Comparison of ENCODE assay signal across 30 cellular contexts in genomic region chr4:176210101-176210500, GRCh38. TPM values are rescaled to one million over a fixed set of nuclear protein-coding genes. Genes with fewer than 3 reads are reported as not detected.
"Had no signal": no experiment of that assay in that cellular context is flagged by ENCODE, and none has a peak within 500 bp of the region (broad histone marks: within the 10 kb centered on the region; RNA-seq: fewer than 3 reads in every experiment).

No MANE protein-coding gene starts in this region.

- H3K27ac ChIP-seq: ascending aorta, body of pancreas, RWPE1, SJCRH30 had no signal

- H3K4me3 Mint-ChIP-seq: activated CD8-positive, alpha-beta memory T cell treated with anti-CD3 and anti-CD28 coated beads, Interleukin-2, amount 10 ng/mL, durations not matched to agents 7 days and 5 days; activated naive CD8-positive, alpha-beta T cell treated with anti-CD3 and anti-CD28 coated beads, Interleukin-2, amount 50 U/mL, for 24 hours; activated T-cell treated with anti-CD3 and anti-CD28 coated beads, Interleukin-2, amount 50 U/mL, for 24 hours; T-helper 17 cell; WTC11 had no signal

- H3K4me3 ChIP-seq: ascending aorta, body of pancreas, MG63, SJCRH30 had no signal

- H3K9me3 ChIP-seq: ascending aorta, body of pancreas, MG63, SJCRH30 had no signal

- H3K4me1 ChIP-seq: ascending aorta, body of pancreas, SJCRH30 had no signal

- H3K36me3 ChIP-seq: ascending aorta, MG63, SJCRH30 had no signal

- DNase-seq: activated CD4-positive, alpha-beta T cell treated with anti-CD3 and anti-CD28 coated beads for 48 hours; activated CD4-positive, alpha-beta T cell treated with anti-CD3 and anti-CD28 coated beads, Interleukin-2, amount 50 U/mL, for 48 hours; activated CD4-positive, CD25-positive, alpha-beta regulatory T cell treated with anti-CD3 and anti-CD28 coated beads, Interleukin-2, amount 50 U/mL, for 72 hours; activated CD8-positive, alpha-beta memory T cell treated with anti-CD3 and anti-CD28 coated beads, Interleukin-2, amount 10 ng/mL, durations not matched to agents 7 days and 5 days; activated effector memory CD4-positive, alpha-beta T cell treated with anti-CD3 and anti-CD28 coated beads, Interleukin-2, amount 50 U/mL, for 16 hours; activated naive CD4-positive, alpha-beta T cell treated with Interleukin-2 at 50 U/mL for 16 hours; activated naive CD8-positive, alpha-beta T cell treated with anti-CD3 and anti-CD28 coated beads, Interleukin-2, amount 50 U/mL, for 24 hours; activated T-cell treated with anti-CD3 and anti-CD28 coated beads, Interleukin-2, amount 50 U/mL, for 24 hours; amniotic stem cell; body of pancreas; central memory CD4-positive, alpha-beta T cell; MG63; NCI-H1048; NCI-H146; NCI-H187 treated with DMSO at 0.1 percent for 48 hours; NCI-H2081 treated with DMSO at 0.1 percent for 48 hours; NCI-H526; NK-92 treated with Interleukin-12 subunit alpha and Interleukin-12 subunit beta, amount 100 ng/mL, for 24 hours; Right ventricle myocardium superior; SJCRH30; T-helper 17 cell; T-helper 9 cell had no signal

- H3K4me1 Mint-ChIP-seq: activated CD8-positive, alpha-beta memory T cell treated with anti-CD3 and anti-CD28 coated beads, Interleukin-2, amount 10 ng/mL, durations not matched to agents 7 days and 5 days; activated naive CD8-positive, alpha-beta T cell treated with anti-CD3 and anti-CD28 coated beads, Interleukin-2, amount 50 U/mL, for 24 hours had no signal

- H3K36me3 Mint-ChIP-seq: activated CD8-positive, alpha-beta memory T cell treated with anti-CD3 and anti-CD28 coated beads, Interleukin-2, amount 10 ng/mL, durations not matched to agents 7 days and 5 days; activated naive CD4-positive, alpha-beta T cell treated with anti-CD3 and anti-CD28 coated beads, Interleukin-2, amount 50 U/mL, for 72 hours had no signal

- H3K9me3 Mint-ChIP-seq: activated naive CD8-positive, alpha-beta T cell treated with anti-CD3 and anti-CD28 coated beads, Interleukin-2, amount 50 U/mL, for 24 hours; activated T-cell treated with anti-CD3 and anti-CD28 coated beads, Interleukin-2, amount 50 U/mL, for 24 hours had no signal

- H3K27ac Mint-ChIP-seq: activated CD8-positive, alpha-beta memory T cell treated with anti-CD3 and anti-CD28 coated beads, Interleukin-2, amount 10 ng/mL, durations not matched to agents 7 days and 5 days; activated naive CD4-positive, alpha-beta T cell treated with anti-CD3 and anti-CD28 coated beads, Interleukin-2, amount 50 U/mL, for 72 hours; activated naive CD8-positive, alpha-beta T cell treated with anti-CD3 and anti-CD28 coated beads, Interleukin-2, amount 50 U/mL, for 24 hours; activated T-cell treated with anti-CD3 and anti-CD28 coated beads, Interleukin-2, amount 50 U/mL, for 24 hours; T-helper 17 cell; WTC11 had no signal

- H3K27me3 ChIP-seq: ascending aorta, body of pancreas, MG63, SJCRH30 had no signal

- ATAC-seq: activated CD8-positive, alpha-beta memory T cell treated with anti-CD3 and anti-CD28 coated beads, Interleukin-2, amount 10 ng/mL, durations not matched to agents 7 days and 5 days; activated naive CD4-positive, alpha-beta T cell treated with anti-CD3 and anti-CD28 coated beads, Interleukin-2, amount 50 U/mL, for 72 hours; activated naive CD8-positive, alpha-beta T cell treated with anti-CD3 and anti-CD28 coated beads, Interleukin-2, amount 50 U/mL, for 24 hours; body of pancreas; SK-N-SH treated with all-trans-retinoic acid at 6 μM for 48 hours; T-helper 17 cell; WTC11 had no signal

RNA-seq across cellular contexts. Expression of gene SPATA4, which starts 14.7 kb away (rescaled TPM):
- total RNA-seq: activated CD8-positive, alpha-beta memory T cell treated with anti-CD3 and anti-CD28 coated beads, Interleukin-2, amount 10 ng/mL, durations not matched to agents 7 days and 5 days; ascending aorta; body of pancreas; chondrocyte; OCI-LY7; T-helper 17 cell; WTC11 had no signal

RNA-seq across cellular contexts. Expression of gene ASB5, which starts 58.9 kb away (rescaled TPM):
- total RNA-seq: activated CD8-positive, alpha-beta memory T cell treated with anti-CD3 and anti-CD28 coated beads, Interleukin-2, amount 10 ng/mL, durations not matched to agents 7 days and 5 days; activated naive CD4-positive, alpha-beta T cell treated with anti-CD3 and anti-CD28 coated beads, Interleukin-2, amount 50 U/mL, for 72 hours; ascending aorta; body of pancreas; bronchial epithelial cell; OCI-LY7; T-helper 17 cell; WTC11 had no signal
